16 cellular contexts compared by ENCODE assay signal in the genomic region with DNA sequence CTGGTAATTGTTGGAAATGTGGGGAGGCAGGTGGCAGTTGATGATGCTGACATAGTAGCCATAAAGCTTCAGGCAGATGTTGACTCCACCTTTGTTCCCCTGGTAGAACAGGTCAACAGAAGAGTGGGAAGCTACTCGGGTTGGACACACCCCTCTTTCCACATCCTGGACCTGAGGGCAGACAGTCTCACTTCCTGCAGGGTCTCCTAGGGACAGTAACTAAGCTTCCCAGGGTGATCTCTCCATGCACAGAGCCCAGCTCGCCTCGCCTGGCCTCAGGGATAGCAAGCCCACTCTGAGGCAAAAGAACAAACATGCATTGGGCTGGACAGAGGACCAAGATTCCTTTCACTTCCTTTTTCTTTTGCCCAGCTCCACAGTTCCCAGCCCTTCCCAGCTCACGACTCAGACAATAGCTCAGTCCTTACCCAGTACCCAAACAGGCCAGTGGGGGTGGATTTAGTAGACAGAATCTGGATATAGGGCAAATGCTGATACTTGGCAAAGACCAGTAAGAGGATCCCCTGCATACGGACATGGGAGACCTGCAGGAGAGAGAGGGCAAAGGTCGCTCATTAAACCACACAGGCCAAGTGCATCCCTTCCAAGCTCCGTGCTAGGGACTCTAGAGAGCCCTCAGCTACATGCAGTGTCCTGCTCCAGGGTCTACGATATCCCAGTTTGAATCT. TPM values are rescaled to one million over a fixed set of nuclear protein-coding genes. Genes with fewer than 3 reads are reported as not detected.
DNase-seq lines count a peak whose midpoint lies in the region; ATAC-seq and TF ChIP-seq lines count a peak whose summit lies in the region.
"Had no signal": no experiment of that assay in that cellular context is flagged by ENCODE, and none has a peak within 500 bp of the region (broad histone marks: within the 10 kb centered on the region; RNA-seq: fewer than 3 reads in every experiment).

No MANE protein-coding gene starts in this region.

- no peak overlapping the region for H3K4me3 ChIP-seq in naive thymus-derived CD4-positive, alpha-beta T cell (ENCODE audit: low read length)
- H3K4me3 ChIP-seq in brain microvascular endothelial cell (ENCODE audit: low read depth, low read length), result no peak overlapping the region
- H3K4me3 ChIP-seq: GM23338 had no signal

- POLR2A ChIA-PET in naive thymus-derived CD4-positive, alpha-beta T cell (lab: Charles Lee), result interaction anchor here (0.6 to 1.0 kb wide), 2 partner anchors 25 to 53 kb away, joined by 3 to 4 read pairs; a partner anchor contains a TSS

- H3K27me3 ChIP-seq in naive thymus-derived CD4-positive, alpha-beta T cell (ENCODE audit: control insufficient read depth in 2 of 2, insufficient read depth in 2 of 2, low read length in 2 of 2), result no peaks in the 10 kb centered on the region
- no peaks in the 10 kb centered on the region for H3K27me3 ChIP-seq in brain microvascular endothelial cell (replicated peaks)

- intact Hi-C loops in naive thymus-derived CD4-positive, alpha-beta T cell (cut with micrococcal nuclease), result no loop called here

- CTCF ChIA-PET in naive thymus-derived CD4-positive, alpha-beta T cell (lab: Charles Lee), result interaction anchor here (0.7 to 1.5 kb wide), 2 partner anchors 144 to 228 kb away, joined by 5 to 7 read pairs; no protein-coding TSS in a partner anchor

- peaks cover 0 to 87% (median 13%) of the 10 kb centered on the region in 3 experiments for H3K36me3 ChIP-seq in naive thymus-derived CD4-positive, alpha-beta T cell (ENCODE audit: control insufficient read depth in 2 of 3, insufficient read depth in 3 of 3, low read length in 3 of 3)
- H3K36me3 ChIP-seq in brain microvascular endothelial cell (replicated peaks), result peaks cover 9% of the 10 kb centered on the region

- peak; percentile 20 for ATAC-seq in naive thymus-derived CD4-positive, alpha-beta T cell
- ATAC-seq: activated CD8-positive, alpha-beta T cell treated with anti-CD3 and anti-CD28 coated beads for 36 hours; activated T-cell treated with anti-CD3 and anti-CD28 coated beads, Interleukin-2, amount 50 U/mL, for 72 hours; GM23338; T-helper 17 cell had no signal

- TF ChIP-seq CTCF in brain microvascular endothelial cell (IDR thresholded peaks at IDR 0.05; ENCODE audit: low read depth, low read length, missing control alignments), result no peak

- H3K27me3 Mint-ChIP-seq in naive thymus-derived CD4-positive, alpha-beta T cell, result no peaks in the 10 kb centered on the region
- H3K27me3 Mint-ChIP-seq: activated CD8-positive, alpha-beta T cell treated with anti-CD3 and anti-CD28 coated beads for 36 hours; activated naive CD8-positive, alpha-beta T cell; T-helper 17 cell had no signal

- no peaks in the 10 kb centered on the region for H3K4me1 ChIP-seq in naive thymus-derived CD4-positive, alpha-beta T cell (ENCODE audit: control insufficient read depth in 2 of 2, insufficient read depth in 2 of 2, low read length in 2 of 2)

- in situ Hi-C loops in brain microvascular endothelial cell (cut with HindIII; ENCODE audit: low pct_ligation_motif_present, low sequenced_read_pairs), result no loop called here

- DNase-seq in AG08396 (ENCODE audit: low spot score), result peak; percentile 55
- peak; percentile 22 for DNase-seq in EL
- peak; percentile 20 for DNase-seq in dermis blood vessel endothelial cell
- no peak for DNase-seq in naive thymus-derived CD4-positive, alpha-beta T cell
- DNase-seq in NCI-H1092 treated with DMSO at 0.1 percent for 48 hours (lab: John Stamatoyannopoulos, UW), result no peak
- no peak for DNase-seq in brain microvascular endothelial cell
- no peak for DNase-seq in activated CD4-positive, alpha-beta T cell treated with anti-CD3 and anti-CD28 coated beads for 1 hour
- DNase-seq: activated CD8-positive, alpha-beta T cell treated with anti-CD3 and anti-CD28 coated beads for 36 hours; activated T-cell treated with anti-CD3 and anti-CD28 coated beads, Interleukin-2, amount 50 U/mL, for 72 hours; COR-L47; hypothalamus; NCI-H1092; NCI-H524; T-helper 17 cell had no signal

- no peaks in the 10 kb centered on the region for H3K9me3 Mint-ChIP-seq in naive thymus-derived CD4-positive, alpha-beta T cell
- H3K9me3 Mint-ChIP-seq: activated CD8-positive, alpha-beta T cell treated with anti-CD3 and anti-CD28 coated beads for 36 hours; activated T-cell treated with anti-CD3 and anti-CD28 coated beads, Interleukin-2, amount 50 U/mL, for 72 hours; GM23338 had no signal

- H3K27ac Mint-ChIP-seq in naive thymus-derived CD4-positive, alpha-beta T cell, result peak overlapping the region in 1 of 9 donors; percentile 72
- H3K27ac Mint-ChIP-seq: activated CD8-positive, alpha-beta T cell treated with anti-CD3 and anti-CD28 coated beads for 36 hours; activated naive CD8-positive, alpha-beta T cell; activated T-cell treated with anti-CD3 and anti-CD28 coated beads, Interleukin-2, amount 50 U/mL, for 72 hours; GM23338; T-helper 17 cell had no signal

- H3K27ac ChIP-seq in naive thymus-derived CD4-positive, alpha-beta T cell (ENCODE audit: low read depth, low read length), result no peak overlapping the region
- H3K27ac ChIP-seq in brain microvascular endothelial cell, result no peak overlapping the region

- H3K4me3 Mint-ChIP-seq in naive thymus-derived CD4-positive, alpha-beta T cell, result no peak overlapping the region
- H3K4me3 Mint-ChIP-seq: activated CD8-positive, alpha-beta T cell treated with anti-CD3 and anti-CD28 coated beads for 36 hours; activated naive CD8-positive, alpha-beta T cell; activated T-cell treated with anti-CD3 and anti-CD28 coated beads, Interleukin-2, amount 50 U/mL, for 72 hours; GM23338; T-helper 17 cell had no signal

- H3K36me3 Mint-ChIP-seq in naive thymus-derived CD4-positive, alpha-beta T cell, result peaks cover 0 to 48% (median 18%) of the 10 kb centered on the region in 5 donors

- peaks cover 9 to 25% (median 16%) of the 10 kb centered on the region in 7 donors for H3K4me1 Mint-ChIP-seq in naive thymus-derived CD4-positive, alpha-beta T cell

- no peaks in the 10 kb centered on the region for H3K9me3 ChIP-seq in naive thymus-derived CD4-positive, alpha-beta T cell (ENCODE audit: control insufficient read depth in 2 of 3, low read length in 3 of 3)

RNA-seq across cellular contexts. Expression of a gene that starts 7.0 kb away (rescaled TPM):
- total RNA-seq in dermis blood vessel endothelial cell, result 74.7 and 88.0 TPM in 2 replicates
- 100 to 1,000 TPM in 2 of 5 experiments, 10 to 100 TPM in 3; 50.5 to 184 (median 84.2) TPM for total RNA-seq in naive thymus-derived CD4-positive, alpha-beta T cell
- 10 to 100 TPM; 72.9 to 84.3 TPM for polyA plus RNA-seq in naive thymus-derived CD4-positive, alpha-beta T cell

RNA-seq across cellular contexts. Expression of a gene that starts 16.9 kb away (rescaled TPM):
- 193 and 439 TPM in 2 replicates for total RNA-seq in dermis blood vessel endothelial cell
- total RNA-seq in naive thymus-derived CD4-positive, alpha-beta T cell, result 10 to 100 TPM; 10.3 to 37.0 (median 23.6) TPM
- 1 to 10 TPM; 4.4 to 4.7 TPM for polyA plus RNA-seq in naive thymus-derived CD4-positive, alpha-beta T cell

RNA-seq across cellular contexts. Expression of a gene that starts 53.2 kb away (rescaled TPM):
- 18.5 and 29.6 TPM in 2 replicates for total RNA-seq in dermis blood vessel endothelial cell
- 10 to 100 TPM; 31.5 to 87.9 (median 39.1) TPM for total RNA-seq in naive thymus-derived CD4-positive, alpha-beta T cell
- polyA plus RNA-seq in naive thymus-derived CD4-positive, alpha-beta T cell, result 10 to 100 TPM; 16.6 to 25.3 TPM

RNA-seq across cellular contexts. Expression of a gene that starts 53.4 kb away (rescaled TPM):
- total RNA-seq in dermis blood vessel endothelial cell, result 162 and 166 TPM in 2 replicates
- 10 to 100 TPM; 16.9 to 29.0 (median 20.9) TPM for total RNA-seq in naive thymus-derived CD4-positive, alpha-beta T cell
- polyA plus RNA-seq in naive thymus-derived CD4-positive, alpha-beta T cell, result 10 to 100 TPM; 20.0 to 24.3 TPM

Comparison
In these comparisons a context has a peak if more than half of its experiments do, and no peak if none do; other contexts are left out.
1. DNase-seq: peak in AG08396 (single experiment), EL (single experiment) and dermis blood vessel endothelial cell (single experiment); none in naive thymus-derived CD4-positive, alpha-beta T cell (0 of 9), NCI-H1092 treated with DMSO at 0.1 percent for 48 hours (single experiment), brain microvascular endothelial cell (single experiment) and activated CD4-positive, alpha-beta T cell treated with anti-CD3 and anti-CD28 coated beads for 1 hour (single experiment).